Comparison of ENCODE assay signal across 1 cellular context in genomic region chr7:157528785-157529341, GRCh38.
TF ChIP-seq lines count a peak whose summit lies in the region.

No MANE protein-coding gene starts in this region.

TF ChIP-seq in GM23338, 12 proteins besides CTCF, POLR2A, EP300 and RAD21 (continued from another document):
- TF ChIP-seq ZNF462 (CRISPR knock-in tag; IDR thresholded peaks at IDR 0.05) (no peak), REST (IDR thresholded peaks at IDR 0.05; ENCODE audit: unreplicated experiment) (no peak), ETS1 (IDR thresholded peaks at IDR 0.05) (no peak), ZNF114 (CRISPR knock-in tag; IDR thresholded peaks at IDR 0.05) (no peak), EZH2 (IDR thresholded peaks at IDR 0.05; ENCODE audit: low read depth, unreplicated experiment) (no peak), JUNB (IDR thresholded peaks at IDR 0.05; ENCODE audit: unreplicated experiment) (no peak), ZNF331 (CRISPR knock-in tag; IDR thresholded peaks at IDR 0.05; ENCODE audit: low read depth) (no peak), NANOG (IDR thresholded peaks at IDR 0.05; ENCODE audit: borderline replicate concordance) (no peak), CREB1 (CRISPR knock-in tag; IDR thresholded peaks at IDR 0.05; ENCODE audit: low read depth) (no peak)
TF ChIP-seq in GM23338: peak in this region for 0.
